ENCODE assay signal across 1 cellular context in genomic region chr17:78224226-78225087, GRCh38.
TF ChIP-seq lines count a peak whose summit lies in the region.

No MANE protein-coding gene starts in this region.

TF ChIP-seq in GM12878, 131 proteins besides CTCF, POLR2A, EP300 and RAD21:
- TF ChIP-seq PAX5 (IDR thresholded peaks at IDR 0.05; ENCODE audit: borderline replicate concordance, low read depth, low read length) (no peak), GATAD2B (conservative IDR thresholded peaks at IDR 0.05; ENCODE audit: low read depth) (no peak), MEF2B (IDR thresholded peaks at IDR 0.05; ENCODE audit: partially characterized antibody, poor library complexity, severe bottlenecking) (no peak), HDAC2 (IDR thresholded peaks at IDR 0.05) (no peak), FOXM1 (IDR thresholded peaks at IDR 0.05; ENCODE audit: low read depth, low read length) (no peak), PAX8 (IDR thresholded peaks at IDR 0.05) (no peak), KLF5 (IDR thresholded peaks at IDR 0.05; ENCODE audit: partially characterized antibody) (no peak), CREM (IDR thresholded peaks at IDR 0.05; ENCODE audit: low read depth) (no peak), KAT2A (conservative IDR thresholded peaks at IDR 0.05; ENCODE audit: control insufficient read depth, low read depth, low read length) (no peak), BMI1 (IDR thresholded peaks at IDR 0.05; ENCODE audit: borderline replicate concordance) (no peak), CHD4 (IDR thresholded peaks at IDR 0.05) (no peak), BCL11A (IDR thresholded peaks at IDR 0.05; ENCODE audit: low read depth, low read length) (no peak), USF1 (IDR thresholded peaks at IDR 0.05; ENCODE audit: borderline replicate concordance, extremely low read length, insufficient read depth, low read depth, low read length) (no peak), ZNF384 (IDR thresholded peaks at IDR 0.05; ENCODE audit: borderline replicate concordance, low read depth, low read length) (no peak), CHD2 (IDR thresholded peaks at IDR 0.05; ENCODE audit: borderline replicate concordance, low read depth, low read length) (no peak), DPF2 (IDR thresholded peaks at IDR 0.05) (no peak), NFXL1 (IDR thresholded peaks at IDR 0.05; ENCODE audit: borderline replicate concordance) (no peak), SP1 (IDR thresholded peaks at IDR 0.05; ENCODE audit: low read depth, low read length) (no peak), STAT3 (IDR thresholded peaks at IDR 0.05; ENCODE audit: low read depth, low read length) (no peak)
TF ChIP-seq in GM12878: peak in this region for 0.
